27 cellular contexts compared by ENCODE assay signal in genomic region chr18:71077451-71077850, GRCh38.
"Had no signal": no experiment of that assay in that cellular context is flagged by ENCODE, and none has a peak within 500 bp of the region (broad histone marks: within the 10 kb centered on the region; RNA-seq: fewer than 3 reads in every experiment).

No MANE protein-coding gene starts in this region.

- H3K27me3 ChIP-seq: ascending aorta, cardiac muscle cell, colonic mucosa had no signal

- ATAC-seq: activated CD8-positive, alpha-beta T cell treated with anti-CD3 and anti-CD28 coated beads for 36 hours; activated naive CD8-positive, alpha-beta T cell treated with anti-CD3 and anti-CD28 coated beads, Interleukin-2, amount 50 U/mL, for 24 hours had no signal

- H3K9me3 ChIP-seq: ascending aorta, colonic mucosa had no signal

- H3K27ac ChIP-seq: ascending aorta, cardiac muscle cell, colonic mucosa, VCaP had no signal

- H3K4me3 ChIP-seq: ascending aorta, cardiac muscle cell, colonic mucosa had no signal

- H3K36me3 ChIP-seq: ascending aorta, cardiac muscle cell, colonic mucosa had no signal

- DNase-seq: activated B cell treated with CpG ODN at 0.5 μM for 24 hours; activated CD4-positive, alpha-beta memory T cell treated with anti-CD3 and anti-CD28 coated beads for 36 hours; activated CD4-positive, alpha-beta T cell treated with anti-CD3 and anti-CD28 coated beads for 4 hours; activated CD4-positive, alpha-beta T cell treated with anti-CD3 and anti-CD28 coated beads, Interleukin-2, amount 10 ng/mL, durations not matched to agents 24 days and 14 days; activated CD4-positive, alpha-beta T cell treated with anti-CD3 and anti-CD28 coated beads, Interleukin-2, amount 50 U/mL, for 1 hour; activated CD4-positive, alpha-beta T cell treated with anti-CD3 and anti-CD28 coated beads, Interleukin-2, amount 50 U/mL, for 4 hours; activated CD4-positive, CD25-positive, alpha-beta regulatory T cell treated with anti-CD3 and anti-CD28 coated beads, Interleukin-2, amount 50 U/mL, for 72 hours; activated CD8-positive, alpha-beta memory T cell treated with anti-CD3 and anti-CD28 coated beads, Interleukin-2, amount 50 U/mL, for 4 hours; activated CD8-positive, alpha-beta T cell treated with anti-CD3 and anti-CD28 coated beads for 36 hours; activated effector memory CD4-positive, alpha-beta T cell treated with Interleukin-2 at 50 U/mL for 16 hours; activated gamma-delta T cell; activated naive CD4-positive, alpha-beta T cell treated with anti-CD3 and anti-CD28 coated beads, Interleukin-2, amount 10 ng/mL, durations not matched to agents 7 days and 5 days; activated naive CD4-positive, alpha-beta T cell treated with Interleukin-2 at 50 U/mL for 16 hours; activated naive CD8-positive, alpha-beta T cell treated with anti-CD3 and anti-CD28 coated beads, Interleukin-2, amount 10 ng/mL, durations not matched to agents 7 days and 5 days; activated naive CD8-positive, alpha-beta T cell treated with anti-CD3 and anti-CD28 coated beads, Interleukin-2, amount 50 U/mL, for 24 hours; activated T-cell treated with anti-CD3 and anti-CD28 coated beads, Interleukin-2, amount 50 U/mL, for 24 hours; activated T-cell treated with anti-CD3 and anti-CD28 coated beads, Interleukin-2, amount 50 U/mL, for 48 hours; amygdala; anterior cingulate cortex; caudate nucleus; cerebellar nuclear complex; colonic mucosa; T-helper 2 cell; T-helper 9 cell had no signal

- H3K4me1 ChIP-seq: ascending aorta, colonic mucosa had no signal
